In genomic region chr1:157992031-157992568, GRCh38 we compare ENCODE assay signal across 8 cellular contexts. TPM values are rescaled to one million over a fixed set of nuclear protein-coding genes. Genes with fewer than 3 reads are reported as not detected.
DNase-seq lines count a peak whose midpoint lies in the region; ATAC-seq and TF ChIP-seq lines count a peak whose summit lies in the region.

No MANE protein-coding gene starts in this region.

- no peak for TF ChIP-seq POLR2A in Peyer's patch (IDR thresholded peaks at IDR 0.05)

- BruUV-seq in Caco-2 (replicated peaks; lab: Mats Ljungman, UMichigan): no TSS peak

- ATAC-seq in HG03159 (IDR thresholded peaks at IDR 0.05; ENCODE audit: unreplicated experiment) (peak; percentile 58), left ventricle myocardium superior (peak; percentile 74), GM18873 (IDR thresholded peaks at IDR 0.05; ENCODE audit: low FRiP score, unreplicated experiment) (no peak)
- ATAC-seq in activated naive CD8-positive, alpha-beta T cell treated with anti-CD3 and anti-CD28 coated beads, Interleukin-2, amount 50 U/mL, for 24 hours: peak; percentile 44

- H3K36me3 ChIP-seq in Caco-2 (ENCODE audit: control insufficient read depth, insufficient read depth, low read length): no peaks in the 10 kb centered on the region
- H3K36me3 ChIP-seq in Peyer's patch: no peaks in the 10 kb centered on the region

- POLR2A ChIA-PET in Caco-2 (lab: Charles Lee): interaction anchor here (0.6 kb wide), 1 partner anchor 28 kb away, joined by 3 read pairs; no protein-coding TSS in a partner anchor

- peak overlapping the region; percentile 63 for H3K4me3 Mint-ChIP-seq in Caco-2 (ENCODE audit: unreplicated experiment)
- no peak overlapping the region for H3K4me3 Mint-ChIP-seq in activated naive CD8-positive, alpha-beta T cell treated with anti-CD3 and anti-CD28 coated beads, Interleukin-2, amount 50 U/mL, for 24 hours

- H3K27me3 ChIP-seq in Caco-2 (replicated peaks; ENCODE audit: control insufficient read depth, insufficient read depth, low read length) (no peaks in the 10 kb centered on the region), Peyer's patch (no peaks in the 10 kb centered on the region)

- peaks cover 28% of the 10 kb centered on the region for H3K4me1 Mint-ChIP-seq in Caco-2 (ENCODE audit: low read depth, unreplicated experiment)
- peaks cover 4% of the 10 kb centered on the region for H3K4me1 Mint-ChIP-seq in activated naive CD8-positive, alpha-beta T cell treated with anti-CD3 and anti-CD28 coated beads, Interleukin-2, amount 50 U/mL, for 24 hours

- no peaks in the 10 kb centered on the region for H3K9me3 Mint-ChIP-seq in Caco-2 (ENCODE audit: unreplicated experiment)
- H3K9me3 Mint-ChIP-seq in activated naive CD8-positive, alpha-beta T cell treated with anti-CD3 and anti-CD28 coated beads, Interleukin-2, amount 50 U/mL, for 24 hours: no peaks in the 10 kb centered on the region

- CTCF ChIA-PET in Caco-2 (lab: Charles Lee): interaction anchor here (0.5 to 4.0 kb wide), 21 partner anchors 10 to 132 kb away, joined by 3 to 63 read pairs (median 5); no protein-coding TSS in a partner anchor

- H3K36me3 Mint-ChIP-seq in Caco-2 (ENCODE audit: insufficient read depth, unreplicated experiment): peaks cover 6% of the 10 kb centered on the region
- H3K36me3 Mint-ChIP-seq in activated naive CD8-positive, alpha-beta T cell treated with anti-CD3 and anti-CD28 coated beads, Interleukin-2, amount 50 U/mL, for 24 hours (ENCODE audit: low read depth): no peaks in the 10 kb centered on the region

- DNase-seq in Caco-2: peak; percentile 68 to 75
- peak; percentile 54 to 82 (median 69) for DNase-seq in Peyer's patch
- DNase-seq in activated naive CD8-positive, alpha-beta T cell treated with anti-CD3 and anti-CD28 coated beads, Interleukin-2, amount 50 U/mL, for 24 hours: peak; percentile 59
- peak; percentile 80 for DNase-seq in left ventricle myocardium superior
- peak; percentile 52 for DNase-seq in renal cortical epithelial cell (ENCODE audit: low read depth)
- DNase-seq in central memory CD4-positive, alpha-beta T cell: no peak

- peak overlapping the region in 2 of 4 donors; percentile 86 to 91 for H3K27ac ChIP-seq in Peyer's patch

- intact Hi-C loops in Caco-2 (cut with micrococcal nuclease; ENCODE audit: unreplicated experiment) (loop anchor here (1.0 kb wide), 5 partner anchors 29 to 133 kb away; no protein-coding TSS in a partner anchor), left ventricle myocardium superior (cut with micrococcal nuclease) (loop anchor here (5.0 to 10.0 kb wide), 2 partner anchors 40 to 93 kb away; no protein-coding TSS in a partner anchor)

- no peaks in the 10 kb centered on the region for H3K27me3 Mint-ChIP-seq in Caco-2 (ENCODE audit: insufficient read depth, unreplicated experiment)
- H3K27me3 Mint-ChIP-seq in activated naive CD8-positive, alpha-beta T cell treated with anti-CD3 and anti-CD28 coated beads, Interleukin-2, amount 50 U/mL, for 24 hours: peaks cover 38% of the 10 kb centered on the region

- H3K4me3 ChIP-seq in Caco-2 (ENCODE audit: low read depth, low read length) (no peak overlapping the region), Peyer's patch (no peak overlapping the region)

- peaks cover 24% of the 10 kb centered on the region for H3K4me1 ChIP-seq in Caco-2
- peaks cover 0 to 13% (median 3%) of the 10 kb centered on the region in 4 donors for H3K4me1 ChIP-seq in Peyer's patch

- H3K9me3 ChIP-seq in Caco-2 (no peaks in the 10 kb centered on the region), Peyer's patch (no peaks in the 10 kb centered on the region)

- peak overlapping the region; percentile 20 for H3K27ac Mint-ChIP-seq in Caco-2 (ENCODE audit: unreplicated experiment)
- no peak overlapping the region for H3K27ac Mint-ChIP-seq in activated naive CD8-positive, alpha-beta T cell treated with anti-CD3 and anti-CD28 coated beads, Interleukin-2, amount 50 U/mL, for 24 hours

- TF ChIP-seq CTCF in Caco-2 (IDR thresholded peaks at IDR 0.05; ENCODE audit: insufficient read depth in 1 of 2, low read depth in 1 of 2, low read length in 1 of 2, severe bottlenecking in 1 of 2, unreplicated experiment in 1 of 2) (peak; percentile 92 to 96), Peyer's patch (IDR thresholded peaks at IDR 0.05) (peak; percentile 28 to 89 (median 84))

RNA-seq across cellular contexts. Expression of gene KIRREL1, which starts 1.3 kb away (rescaled TPM):
- total RNA-seq in Caco-2 (2022) (41.5 and 45.4 TPM in 2 replicates), Peyer's patch (10 to 100 TPM in 3 of 4 donors, 1 to 10 TPM in 1; 2.8 to 29.7 (median 11.1) TPM), left ventricle myocardium superior (10.0 TPM), renal cortical epithelial cell (161 and 297 TPM in 2 replicates)
